In the genomic region with DNA sequence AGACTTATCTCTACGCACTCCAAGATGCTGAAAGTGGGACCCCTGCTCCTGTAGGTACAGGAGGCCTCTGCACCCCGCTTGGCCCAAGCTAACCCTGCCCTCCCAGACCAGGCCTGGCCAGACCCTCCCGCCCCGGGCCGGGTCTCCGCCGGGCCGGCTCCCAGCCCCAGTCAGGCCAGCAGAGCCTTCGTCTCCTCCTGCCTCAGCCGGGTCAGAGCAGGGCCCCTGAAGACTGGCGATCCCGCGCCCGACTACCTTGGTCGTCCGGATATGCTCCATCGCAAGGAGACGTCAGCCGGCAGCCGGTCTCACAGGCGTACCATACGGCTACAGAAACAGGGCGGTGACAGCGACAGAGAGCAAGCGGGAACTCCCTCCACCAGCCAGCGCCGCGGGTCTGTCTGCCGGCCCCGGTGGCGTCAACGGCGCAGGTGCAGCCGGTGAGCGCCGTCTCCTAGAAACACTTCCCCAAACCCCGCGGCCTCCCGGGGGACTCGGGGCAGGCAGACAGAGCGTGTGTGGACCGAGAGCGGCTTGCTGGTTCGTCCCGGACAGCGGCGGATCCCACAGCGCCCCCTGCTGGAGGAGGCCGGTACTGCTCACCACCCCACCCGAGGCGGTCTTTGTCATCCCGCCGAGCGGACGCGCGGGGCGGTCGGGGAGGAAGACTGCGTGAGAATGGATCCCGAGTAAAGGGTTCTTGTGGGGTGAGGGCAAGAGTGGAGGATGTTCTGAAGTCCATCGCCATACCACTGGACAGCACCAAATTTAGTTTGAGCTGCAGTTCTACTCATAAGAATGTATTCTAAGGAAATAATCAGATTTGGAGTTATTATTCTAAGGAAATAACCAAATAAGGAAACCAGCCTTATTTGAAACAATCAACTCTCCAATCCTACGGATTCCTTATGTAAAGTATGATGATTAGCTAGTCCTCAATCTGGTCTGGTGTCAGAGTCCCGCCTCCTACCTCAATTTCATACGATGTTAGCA, we compare ENCODE assay signal across 8 cellular contexts. TPM values are rescaled to one million over a fixed set of nuclear protein-coding genes. Genes with fewer than 3 reads are reported as not detected.
DNase-seq lines count a peak whose midpoint lies in the region; ATAC-seq and TF ChIP-seq lines count a peak whose summit lies in the region.

A gene (minus strand): TSS at position 520 of the 993 bp plus-strand sequence. CDS start 241 bp downstream, at position 279.

- H3K4me2 ChIP-seq in PC-3 (ENCODE audit: low read length), result peak within 1 kb of the TSS; percentile 79

- H3F3A ChIP-seq in PC-3 (ENCODE audit: low read length, unreplicated experiment), result no peaks in the 10 kb centered on the region

- H3K36me3 ChIP-seq in PC-3 (ENCODE audit: low read depth, low read length) (no peaks in the 10 kb centered on the region), mucosa of stomach (ENCODE audit: control insufficient read depth, insufficient read depth, low read length) (no peaks in the 10 kb centered on the region)

- peak within 1 kb of the TSS; percentile 96 for H2AFZ ChIP-seq in PC-3 (ENCODE audit: low read length)

- peak; percentile 89 for DNase-seq in DMS153 treated with DMSO at 0.1 percent for 48 hours (lab: John Stamatoyannopoulos, UW; ENCODE audit: unreplicated experiment)
- DNase-seq in PC-3, result peak; percentile 82
- peak; percentile 98 for DNase-seq in activated T-cell treated with anti-CD3 and anti-CD28 coated beads, Interleukin-2, amount 50 U/mL, for 1 hour
- DNase-seq in epithelial cell of proximal tubule (ENCODE audit: low read depth), result no peak
- DNase-seq in stimulated activated CD8-positive, alpha-beta memory T cell treated with anti-CD3 and anti-CD28 coated beads, Interleukin-7, amount 100 ng/mL, for 24 hours (ENCODE audit: low read depth), result peak; percentile 98

- BruUV-seq in PC-3 (replicated peaks; lab: Mats Ljungman, UMichigan), result no TSS peak

- no peaks in the 10 kb centered on the region for H4K20me1 ChIP-seq in PC-3 (ENCODE audit: low read length)

- H3K4me3 ChIP-seq in PC-3 (ENCODE audit: low read length), result peak within 1 kb of the TSS; percentile 94
- H3K4me3 ChIP-seq in epithelial cell of proximal tubule (ENCODE audit: low read depth, low read length), result peak within 1 kb of the TSS; percentile 94
- H3K4me3 ChIP-seq in mucosa of stomach (ENCODE audit: low read length), result peak within 1 kb of the TSS; percentile 26

- TF ChIP-seq CTCF in PC-3 (conservative IDR thresholded peaks at IDR 0.05; ENCODE audit: low read depth, low read length) (peak; percentile 87), epithelial cell of proximal tubule (conservative IDR thresholded peaks at IDR 0.05; ENCODE audit: low read depth, low read length) (peak; percentile 92)

- H3K9me2 ChIP-seq in PC-3 (replicated peaks; ENCODE audit: low read length), result no peaks in the 10 kb centered on the region

- H3K4me1 ChIP-seq in PC-3 (ENCODE audit: insufficient read depth, low read length), result peaks cover 9% of the 10 kb centered on the region
- H3K4me1 ChIP-seq in mucosa of stomach (ENCODE audit: control insufficient read depth, insufficient read depth, low read length), result no peaks in the 10 kb centered on the region

- intact Hi-C loops in PC-3 (cut with micrococcal nuclease), result loop anchor here (1.0 to 5.0 kb wide), 3 partner anchors 35 to 202 kb away; no protein-coding TSS in a partner anchor

- H3K27ac Mint-ChIP-seq in IgD-negative memory B cell, result peak within 1 kb of the TSS; percentile 97 to 99 (median 98)

- peak within 1 kb of the TSS; percentile 35 for H3K27ac ChIP-seq in PC-3 (ENCODE audit: low read length)

- peaks cover 2% of the 10 kb centered on the region for H3K36me3 Mint-ChIP-seq in IgD-negative memory B cell

- no peaks in the 10 kb centered on the region for H3K9me3 Mint-ChIP-seq in IgD-negative memory B cell

- H3K4me1 Mint-ChIP-seq in IgD-negative memory B cell, result peaks cover 17 to 26% (median 24%) of the 10 kb centered on the region in 3 donors

- peak within 1 kb of the TSS; percentile 89 to 98 (median 94) for H3K4me3 Mint-ChIP-seq in IgD-negative memory B cell

- CTCF ChIA-PET in PC-3 (lab: Charles Lee), result no interaction called here

- H3K79me2 ChIP-seq in PC-3 (ENCODE audit: low read length), result peaks cover 44% of the 10 kb centered on the region

- H3K9me3 ChIP-seq in PC-3 (ENCODE audit: low read length) (no peaks in the 10 kb centered on the region), mucosa of stomach (ENCODE audit: control insufficient read depth, low read length) (no peaks in the 10 kb centered on the region)

- ATAC-seq in GM21528 (IDR thresholded peaks at IDR 0.05; ENCODE audit: low FRiP score, unreplicated experiment) (peak; percentile 98), PC-3 (peak; percentile 94)

- peak within 1 kb of the TSS; percentile 83 for H3K9ac ChIP-seq in PC-3 (ENCODE audit: low read length)
- H3K9ac ChIP-seq in mucosa of stomach (ENCODE audit: low read length), result peak within 1 kb of the TSS; percentile 89

- peaks cover 9% of the 10 kb centered on the region for H3K27me3 Mint-ChIP-seq in IgD-negative memory B cell

- POLR2A ChIA-PET in PC-3 (lab: Charles Lee; ENCODE audit: unreplicated experiment), result no interaction called here

- H3K27me3 ChIP-seq in PC-3 (ENCODE audit: low read length) (no peaks in the 10 kb centered on the region), mucosa of stomach (ENCODE audit: control insufficient read depth, insufficient read depth, low read length) (no peaks in the 10 kb centered on the region)

RNA-seq across cellular contexts. Expression of the gene that starts here (rescaled TPM):
- polyA plus RNA-seq in IgD-negative memory B cell, result 10.0 TPM
- total RNA-seq in PC-3 (2014; rRNA removed) (10.5 and 11.6 TPM in 2 replicates), epithelial cell of proximal tubule (21.7 and 28.4 TPM in 2 replicates)

Comparison
In these comparisons a context has a peak if more than half of its experiments do, and no peak if none do; other contexts are left out.
1. H3K4me3 ChIP-seq: peak in every context shown above with its lines; median percentile 94 in PC-3; 94 in epithelial cell of proximal tubule; 26 in mucosa of stomach.